8 cellular contexts compared by ENCODE assay signal in genomic region chr7:104208421-104208780, GRCh38. TPM values are rescaled to one million over a fixed set of nuclear protein-coding genes. Genes with fewer than 3 reads are reported as not detected.
DNase-seq lines count a peak whose midpoint lies in the region; ATAC-seq and TF ChIP-seq lines count a peak whose summit lies in the region.

No MANE protein-coding gene starts in this region.

- H3K4me2 ChIP-seq in mammary epithelial cell (ENCODE audit: insufficient read depth, low read depth, low read length) (peak overlapping the region; percentile 75), mesendoderm (ENCODE audit: low read length) (peak overlapping the region; percentile 57)

- H3K4me1 Mint-ChIP-seq in activated naive CD4-positive, alpha-beta T cell treated with anti-CD3 and anti-CD28 coated beads, Interleukin-2, amount 50 U/mL, for 24 hours, result peaks cover 37% of the 10 kb centered on the region

- no peak overlapping the region for H2BK5ac ChIP-seq in mesendoderm (ENCODE audit: low read length)

- H3K36me3 ChIP-seq in mammary epithelial cell (ENCODE audit: insufficient read depth, low read length) (no peaks in the 10 kb centered on the region), mesendoderm (ENCODE audit: control insufficient read depth, insufficient read depth, low read length) (no peaks in the 10 kb centered on the region)

- TSS peak; percentile 85 for BruUV-seq in mammary epithelial cell (replicated peaks; lab: Mats Ljungman, UMichigan)

- H3K4me3 Mint-ChIP-seq in activated naive CD4-positive, alpha-beta T cell treated with anti-CD3 and anti-CD28 coated beads, Interleukin-2, amount 50 U/mL, for 24 hours, result peak overlapping the region; percentile 95

- no peaks in the 10 kb centered on the region for H3K9me3 ChIP-seq in mammary epithelial cell (replicated peaks; ENCODE audit: insufficient read depth, low read length)

- intact Hi-C loops in mammary epithelial cell (cut with micrococcal nuclease), result no loop called here
- intact Hi-C loops in head of caudate nucleus (cut with DNase I), result no loop called here

- no peaks in the 10 kb centered on the region for H4K20me1 ChIP-seq in mammary epithelial cell (ENCODE audit: insufficient read depth, low read length)

- no peak for ATAC-seq in HG02840 (IDR thresholded peaks at IDR 0.05; ENCODE audit: low FRiP score, unreplicated experiment)

- dilution Hi-C loops in mammary epithelial cell (cut with HindIII; ENCODE audit: low sequenced_read_pairs), result no loop called here

- H2AK5ac ChIP-seq in mesendoderm (ENCODE audit: low read length), result no peak overlapping the region

- H3K27me3 ChIP-seq in mammary epithelial cell (ENCODE audit: insufficient read depth, low read length) (no peaks in the 10 kb centered on the region), mesendoderm (ENCODE audit: insufficient read depth, low read length, poor library complexity) (no peaks in the 10 kb centered on the region)

- no peak overlapping the region for H2BK15ac ChIP-seq in mesendoderm (replicated peaks; ENCODE audit: low read depth)

- peaks cover 43% of the 10 kb centered on the region for H3K79me2 ChIP-seq in mammary epithelial cell (ENCODE audit: insufficient read depth, low read length)
- H3K79me2 ChIP-seq in mesendoderm (ENCODE audit: control insufficient read depth, insufficient read depth, low read length), result peaks cover 15% of the 10 kb centered on the region

- H3K23ac ChIP-seq in mesendoderm (ENCODE audit: low read length), result no peak overlapping the region

- H4K8ac ChIP-seq in mesendoderm (ENCODE audit: low read depth, low read length), result peak overlapping the region; percentile 76

- no peak for TF ChIP-seq CTCF in mammary epithelial cell (conservative IDR thresholded peaks at IDR 0.05 in 1 of 2, IDR thresholded peaks at IDR 0.05 in 1 of 2; ENCODE audit: extremely low read depth in 1 of 2, insufficient read depth in 1 of 2, low read depth in 1 of 2, low read length in 2 of 2)

- H3K27me3 Mint-ChIP-seq in activated naive CD4-positive, alpha-beta T cell treated with anti-CD3 and anti-CD28 coated beads, Interleukin-2, amount 50 U/mL, for 24 hours, result peaks cover 20% of the 10 kb centered on the region

- H3K9ac ChIP-seq in mammary epithelial cell (ENCODE audit: insufficient read depth, low read length) (peak overlapping the region; percentile 87), mesendoderm (ENCODE audit: low read length) (peak overlapping the region; percentile 85)

- H3K27ac Mint-ChIP-seq in activated naive CD4-positive, alpha-beta T cell treated with anti-CD3 and anti-CD28 coated beads, Interleukin-2, amount 50 U/mL, for 24 hours, result peak overlapping the region; percentile 97

- H3K79me1 ChIP-seq in mesendoderm (ENCODE audit: low read length), result peaks cover 8% of the 10 kb centered on the region

- H3K4me3 ChIP-seq in mammary epithelial cell (replicated peaks in 1 of 3; ENCODE audit: insufficient read depth in 1 of 3, low read depth in 2 of 3, low read length in 3 of 3), result peak overlapping the region; percentile 83 to 99 (median 89)
- no peak overlapping the region for H3K4me3 ChIP-seq in mesendoderm (ENCODE audit: low read length)

- H3K27ac ChIP-seq in mammary epithelial cell (ENCODE audit: insufficient read depth, low read depth, low read length) (peak overlapping the region; percentile 69), mesendoderm (ENCODE audit: low read depth, low read length) (no peak overlapping the region)

- no peak overlapping the region for H3K4ac ChIP-seq in mesendoderm (ENCODE audit: low read depth, low read length)

- peak overlapping the region; percentile 91 for H3K56ac ChIP-seq in mesendoderm (ENCODE audit: low read length)

- no peak overlapping the region for H4K5ac ChIP-seq in mesendoderm (ENCODE audit: low read length)

- H3K4me1 ChIP-seq in mammary epithelial cell (ENCODE audit: insufficient read depth, low read length), result peaks cover 15% of the 10 kb centered on the region
- H3K4me1 ChIP-seq in mesendoderm (ENCODE audit: control insufficient read depth, low read depth, low read length), result no peaks in the 10 kb centered on the region

- CTCF ChIA-PET in mammary epithelial cell (lab: Charles Lee; ENCODE audit: low non-redundant PET), result no interaction called here

- peaks cover 5% of the 10 kb centered on the region for H3K9me3 Mint-ChIP-seq in activated naive CD4-positive, alpha-beta T cell treated with anti-CD3 and anti-CD28 coated beads, Interleukin-2, amount 50 U/mL, for 24 hours

- in situ Hi-C loops in mammary epithelial cell (cut with MboI; ENCODE audit: low sequenced_read_pairs in 2 of 2), result no loop called here

- H2BK120ac ChIP-seq in mesendoderm (ENCODE audit: low read depth, low read length), result no peak overlapping the region

- peaks cover 3% of the 10 kb centered on the region for H3K36me3 Mint-ChIP-seq in activated naive CD4-positive, alpha-beta T cell treated with anti-CD3 and anti-CD28 coated beads, Interleukin-2, amount 50 U/mL, for 24 hours

- H2AFZ ChIP-seq in mammary epithelial cell (ENCODE audit: low read depth, low read length), result peak overlapping the region; percentile 98

- 33% methylated on average over 7 of the region's 7 CpGs for WGBS in mammary epithelial cell (ENCODE audit: low coverage, missing lambda C conversion rate)
- WGBS in mesendoderm (ENCODE audit: extremely low coverage, insufficient coverage, low lambda C conversion rate), result no CpG with 5 or more reads among the region's 7 CpGs

- H3K18ac ChIP-seq in mesendoderm (ENCODE audit: low read length), result peak overlapping the region; percentile 69

- no peak for DNase-seq in activated naive CD4-positive, alpha-beta T cell (lab: John Stamatoyannopoulos, UW)
- DNase-seq in mammary epithelial cell (no peak), mesendoderm (no peak), head of caudate nucleus (no peak), retina (no peak), HuH-7 (ENCODE audit: low spot score) (no peak)

RNA-seq across cellular contexts. Expression of gene ORC5, which starts 0.6 kb away (rescaled TPM):
- total RNA-seq in mammary epithelial cell, result 10 to 100 TPM; 26.2 to 27.2 TPM
- polyA plus RNA-seq in mammary epithelial cell, result 10.1 TPM
- polyA minus RNA-seq in mammary epithelial cell, result 22.9 TPM
- 27.1 TPM for polyA plus RNA-seq in mesendoderm (2013, experiment 1 of 2)
- 27.6 TPM for polyA plus RNA-seq in mesendoderm (2013, experiment 2 of 2)
